In the genomic region with DNA sequence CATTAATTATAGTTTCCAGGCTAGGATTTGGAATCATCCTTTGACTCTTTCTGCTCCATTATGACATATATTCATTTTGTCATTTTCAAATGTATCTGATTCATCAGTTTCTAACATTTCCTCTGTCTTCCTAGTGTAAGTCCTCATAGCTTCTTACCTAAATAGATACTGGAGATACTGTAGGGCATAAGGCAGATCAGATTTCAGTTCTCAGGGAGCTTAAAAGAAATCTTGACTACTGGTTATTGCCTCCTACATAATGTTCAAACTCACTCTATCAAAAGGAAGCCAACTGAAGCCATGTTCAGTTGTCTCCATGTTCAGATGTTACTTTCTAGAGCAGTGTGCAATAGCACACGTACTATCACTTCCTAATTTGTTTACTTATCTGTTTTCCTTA, we compare ENCODE assay signal across 22 cellular contexts.
"Had no signal": no experiment of that assay in that cellular context is flagged by ENCODE, and none has a peak within 500 bp of the region (broad histone marks: within the 10 kb centered on the region; RNA-seq: fewer than 3 reads in every experiment).

No MANE protein-coding gene starts in this region.

- H3K27ac Mint-ChIP-seq: activated naive CD4-positive, alpha-beta T cell treated with anti-CD3 and anti-CD28 coated beads, Interleukin-2, amount 50 U/mL, for 24 hours; stimulated activated naive CD8-positive, alpha-beta T cell treated with anti-CD3 and anti-CD28 coated beads, Interleukin-15, Interleukin-2, amounts not matched to agents 100 ng/mL and 50 ng/mL, for 24 hours; T-helper 1 cell treated with Interleukin-12 subunit alpha and Interleukin-12 subunit beta and Interleukin-4 antibody, amounts not matched to agents 30 μg/mL and 1 μg/mL, for 36 hours had no signal

- DNase-seq: activated CD4-positive, alpha-beta T cell treated with anti-CD3 and anti-CD28 coated beads, Interleukin-2, amount 50 U/mL, for 1 hour; activated CD8-positive, alpha-beta memory T cell treated with anti-CD3 and anti-CD28 coated beads for 24 hours; activated CD8-positive, alpha-beta memory T cell treated with anti-CD3 and anti-CD28 coated beads, Interleukin-2, amount 50 U/mL, for 48 hours; activated gamma-delta T cell; activated T-cell treated with anti-CD3 and anti-CD28 coated beads, Interleukin-2, amount 50 U/mL, for 48 hours; body of pancreas; central memory CD4-positive, alpha-beta T cell; effector CD8-positive, alpha-beta T cell; heart right ventricle; immature natural killer cell; mesendoderm; psoas muscle; right cardiac atrium; transverse colon; uterus had no signal

- H3K9me3 Mint-ChIP-seq: activated naive CD4-positive, alpha-beta T cell treated with anti-CD3 and anti-CD28 coated beads, Interleukin-2, amount 50 U/mL, for 24 hours; immature natural killer cell; stimulated activated naive CD8-positive, alpha-beta T cell treated with anti-CD3 and anti-CD28 coated beads, Interleukin-15, Interleukin-2, amounts not matched to agents 100 ng/mL and 50 ng/mL, for 24 hours; T-helper 1 cell treated with Interleukin-12 subunit alpha and Interleukin-12 subunit beta and Interleukin-4 antibody, amounts not matched to agents 30 μg/mL and 1 μg/mL, for 36 hours had no signal

- ATAC-seq: activated CD4-positive, CD25-positive, alpha-beta regulatory T cell treated with anti-CD3 and anti-CD28 coated beads, Interleukin-2, amount 50 U/mL, for 24 hours; body of pancreas; esophagus mucosa; heart right ventricle; psoas muscle; right cardiac atrium had no signal

- H3K4me3 Mint-ChIP-seq: activated naive CD4-positive, alpha-beta T cell treated with anti-CD3 and anti-CD28 coated beads, Interleukin-2, amount 50 U/mL, for 24 hours; immature natural killer cell; stimulated activated naive CD8-positive, alpha-beta T cell treated with anti-CD3 and anti-CD28 coated beads, Interleukin-15, Interleukin-2, amounts not matched to agents 100 ng/mL and 50 ng/mL, for 24 hours; T-helper 1 cell treated with Interleukin-12 subunit alpha and Interleukin-12 subunit beta and Interleukin-4 antibody, amounts not matched to agents 30 μg/mL and 1 μg/mL, for 36 hours had no signal

- H3K27ac ChIP-seq: body of pancreas, heart right ventricle, psoas muscle, skin epidermis, suprapubic skin, transverse colon, uterus had no signal

- H3K27me3 Mint-ChIP-seq: activated naive CD4-positive, alpha-beta T cell treated with anti-CD3 and anti-CD28 coated beads, Interleukin-2, amount 50 U/mL, for 24 hours; stimulated activated naive CD8-positive, alpha-beta T cell treated with anti-CD3 and anti-CD28 coated beads, Interleukin-15, Interleukin-2, amounts not matched to agents 100 ng/mL and 50 ng/mL, for 24 hours had no signal

- H3K4me1 Mint-ChIP-seq: activated naive CD4-positive, alpha-beta T cell treated with anti-CD3 and anti-CD28 coated beads, Interleukin-2, amount 50 U/mL, for 24 hours had no signal
